ENCODE assay signal across 9 cellular contexts in genomic region chr1:156104861-156105546, GRCh38. TPM values are rescaled to one million over a fixed set of nuclear protein-coding genes. Genes with fewer than 3 reads are reported as not detected.
DNase-seq lines count a peak whose midpoint lies in the region; ATAC-seq, FAIRE-seq and TF ChIP-seq lines count a peak whose summit lies in the region.
"Had no signal": no experiment of that assay in that cellular context is flagged by ENCODE, and none has a peak within 500 bp of the region (broad histone marks: within the 10 kb centered on the region; RNA-seq: fewer than 3 reads in every experiment).

No MANE protein-coding gene starts in this region.

- no peaks in the 10 kb centered on the region for H3K36me3 Mint-ChIP-seq in activated T-cell treated with anti-CD3 and anti-CD28 coated beads, Interleukin-2, amount 50 U/mL, for 72 hours (ENCODE audit: insufficient read depth in 2 of 2)

- H3K4me1 Mint-ChIP-seq in activated T-cell treated with anti-CD3 and anti-CD28 coated beads, Interleukin-2, amount 50 U/mL, for 72 hours (ENCODE audit: low read depth) = peaks cover 89% of the 10 kb centered on the region

- peak overlapping the region; percentile 84 to 98 for H3K4me3 Mint-ChIP-seq in activated T-cell treated with anti-CD3 and anti-CD28 coated beads, Interleukin-2, amount 50 U/mL, for 72 hours

- H3K4me1 ChIP-seq in GM23248 (ENCODE audit: insufficient read depth) = peaks cover 49% of the 10 kb centered on the region
- peaks cover 0 to 72% of the 10 kb centered on the region in 2 donors for H3K4me1 ChIP-seq in right atrium auricular region
- peaks cover 16 to 31% of the 10 kb centered on the region in 2 donors for H3K4me1 ChIP-seq in small intestine (ENCODE audit: control insufficient read depth in 2 of 2, insufficient read depth in 1 of 2, low read depth in 1 of 2, low read length in 1 of 2)

- no peak for ATAC-seq in activated T-cell treated with anti-CD3 and anti-CD28 coated beads, Interleukin-2, amount 50 U/mL, for 72 hours (replicated peaks in 1 of 2)
- ATAC-seq in HG03520 (IDR thresholded peaks at IDR 0.05; ENCODE audit: unreplicated experiment) (no peak), GM21526 (IDR thresholded peaks at IDR 0.05; ENCODE audit: low FRiP score, unreplicated experiment) (no peak)

- H3K27me3 Mint-ChIP-seq in activated T-cell treated with anti-CD3 and anti-CD28 coated beads, Interleukin-2, amount 50 U/mL, for 72 hours (ENCODE audit: low read depth) = no peaks in the 10 kb centered on the region

- H3K4me2 ChIP-seq in GM23248 (ENCODE audit: unreplicated experiment) = peak overlapping the region; percentile 77

- H3K27ac ChIP-seq in GM23248 (peak overlapping the region; percentile 99), right atrium auricular region (peak overlapping the region; percentile 95 to 99), small intestine (ENCODE audit: low read depth in 1 of 2, low read length in 1 of 2) (peak overlapping the region; percentile 28 to 86)

- H3K9me2 ChIP-seq in GM23248 (ENCODE audit: insufficient read depth) = no peaks in the 10 kb centered on the region

- DNase-seq in GM23248 (peak; percentile 92), right atrium auricular region (ENCODE audit: low spot score) (no peak), small intestine (no peak), NCI-H2081 treated with DMSO at 0.1 percent for 48 hours (lab: John Stamatoyannopoulos, UW) (no peak), DMS153 (lab: John Stamatoyannopoulos, UW) (no peak)
- DNase-seq in activated T-cell treated with anti-CD3 and anti-CD28 coated beads, Interleukin-2, amount 50 U/mL, for 72 hours = no peak

- peak overlapping the region; percentile 30; the same call in 1 of the 2 replicates for H2AFZ ChIP-seq in GM23248

- H3K79me2 ChIP-seq in GM23248 (ENCODE audit: insufficient read depth) = peaks cover 15% of the 10 kb centered on the region

- H3K4me3 ChIP-seq in GM23248 (peak overlapping the region; percentile 52), right atrium auricular region (peak overlapping the region in 1 of 2 donors; percentile 44), small intestine (ENCODE audit: low read depth in 1 of 2, low read length in 2 of 2) (no peak overlapping the region)

- in situ Hi-C loops in GM23248 (cut with MboI) = no loop called here

- H3K27me3 ChIP-seq in GM23248 (replicated peaks; ENCODE audit: insufficient read depth) (no peaks in the 10 kb centered on the region), right atrium auricular region (no peaks in the 10 kb centered on the region), small intestine (ENCODE audit: control insufficient read depth in 2 of 2, insufficient read depth in 2 of 2, low read length in 2 of 2) (no peaks in the 10 kb centered on the region)

- no peaks in the 10 kb centered on the region for H3K36me3 ChIP-seq in GM23248 (ENCODE audit: low read depth)
- no peaks in the 10 kb centered on the region for H3K36me3 ChIP-seq in right atrium auricular region
- H3K36me3 ChIP-seq in small intestine (ENCODE audit: control insufficient read depth in 2 of 2, insufficient read depth in 2 of 2, low read length in 2 of 2) = no peaks in the 10 kb centered on the region

- H3K9me3 ChIP-seq in GM23248 (ENCODE audit: low read depth) (no peaks in the 10 kb centered on the region), right atrium auricular region (no peaks in the 10 kb centered on the region), small intestine (ENCODE audit: control insufficient read depth, low read depth) (no peaks in the 10 kb centered on the region)

- FAIRE-seq in small intestine (lab: Jason Lieb, UNC) = no peak
- FAIRE-seq: islet of Langerhans had no signal

- TF ChIP-seq CTCF in right atrium auricular region (IDR thresholded peaks at IDR 0.05) = no peak

- H4K20me1 ChIP-seq in GM23248 (ENCODE audit: insufficient read depth) = no peaks in the 10 kb centered on the region

- WGBS in GM23248 (ENCODE audit: low coverage in 1 of 2, low lambda C conversion rate in 2 of 2, missing lambda C conversion rate in 2 of 2), 2 experiments = 18 to 22% methylated on average over 7 to 8 of the region's 8 CpGs
- 56 to 69% (median 66%) methylated on average over 8 of the region's 8 CpGs for WGBS in small intestine, 3 donors

- peak overlapping the region; percentile 78 for H3K27ac Mint-ChIP-seq in activated T-cell treated with anti-CD3 and anti-CD28 coated beads, Interleukin-2, amount 50 U/mL, for 72 hours

- H3K9me3 Mint-ChIP-seq in activated T-cell treated with anti-CD3 and anti-CD28 coated beads, Interleukin-2, amount 50 U/mL, for 72 hours = no peaks in the 10 kb centered on the region

- peaks cover 9% of the 10 kb centered on the region for H3F3A ChIP-seq in GM23248 (ENCODE audit: insufficient read depth)

- peak overlapping the region; percentile 97 for H3K9ac ChIP-seq in GM23248

RNA-seq across cellular contexts. Expression of gene LMNA, which starts 9.5 kb away (rescaled TPM):
- total RNA-seq in GM23248 (2014; rRNA removed; shearing (Covaris generic)) = 1,219 and 1,322 TPM in 2 replicates
- polyA plus RNA-seq in GM23248 (2016; fragmentation: Nextera tagmentation; extraction: Ambion mirVana) (1,230 and 1,270 TPM in 2 replicates), small intestine (100 to 1,000 TPM in 2 of 3 donors, 10 to 100 TPM in 1; 89.7 to 168 (median 101) TPM)
- total RNA-seq in activated T-cell treated with anti-CD3 and anti-CD28 coated beads, Interleukin-2, amount 50 U/mL, for 72 hours = 100 to 1,000 TPM; 125 to 159 TPM
- 100 to 1,000 TPM; 258 to 273 TPM for total RNA-seq in right atrium auricular region

RNA-seq across cellular contexts. Expression of gene MEX3A, which starts 22.7 kb away (rescaled TPM):
- total RNA-seq in GM23248 (2014; rRNA removed; shearing (Covaris generic)) = 0.13 and 0.22 TPM in 2 replicates
- polyA plus RNA-seq in GM23248 (2016; fragmentation: Nextera tagmentation; extraction: Ambion mirVana) (0.05 TPM in 2 replicates), small intestine (1 to 10 TPM in 1 of 3 donors, under 1 TPM in 2; under 0.01 to 1.5 (median 0.22) TPM)
- total RNA-seq in activated T-cell treated with anti-CD3 and anti-CD28 coated beads, Interleukin-2, amount 50 U/mL, for 72 hours = under 1 TPM; 0.31 to 0.97 TPM
- total RNA-seq in right atrium auricular region = under 1 TPM; 0.15 to 0.47 TPM

RNA-seq across cellular contexts. Expression of gene RAB25, which starts 44.0 kb away (rescaled TPM):
- not detected in 2 replicates for total RNA-seq in GM23248 (2014; rRNA removed; shearing (Covaris generic))
- not detected in 2 replicates for polyA plus RNA-seq in GM23248 (2016; fragmentation: Nextera tagmentation; extraction: Ambion mirVana)
- under 1 TPM; 0.53 to 0.95 TPM for total RNA-seq in activated T-cell treated with anti-CD3 and anti-CD28 coated beads, Interleukin-2, amount 50 U/mL, for 72 hours
- under 1 TPM in 1 of 2 donors, not detected in 1; 0.98 TPM for total RNA-seq in right atrium auricular region
- 100 to 1,000 TPM; 140 to 216 (median 140) TPM for polyA plus RNA-seq in small intestine

RNA-seq across cellular contexts. Expression of gene SEMA4A, which starts 48.4 kb away (rescaled TPM):
- 1.1 TPM in 1 of 2 replicates, not detected in the other for total RNA-seq in GM23248 (2014; rRNA removed; shearing (Covaris generic))
- polyA plus RNA-seq in GM23248 (2016; fragmentation: Nextera tagmentation; extraction: Ambion mirVana) (0.35 and 0.51 TPM in 2 replicates), small intestine (1 to 10 TPM in 2 of 3 donors, under 1 TPM in 1; 0.89 to 1.9 (median 1.7) TPM)
- 10 to 100 TPM; 63.7 to 80.3 TPM for total RNA-seq in activated T-cell treated with anti-CD3 and anti-CD28 coated beads, Interleukin-2, amount 50 U/mL, for 72 hours
- total RNA-seq in right atrium auricular region = 1 to 10 TPM; 2.0 to 4.2 TPM

RNA-seq across cellular contexts. Expression of gene LAMTOR2, which starts 50.4 kb away (rescaled TPM):
- 41.3 and 52.7 TPM in 2 replicates for total RNA-seq in GM23248 (2014; rRNA removed; shearing (Covaris generic))
- polyA plus RNA-seq in GM23248 (2016; fragmentation: Nextera tagmentation; extraction: Ambion mirVana) = 140 and 143 TPM in 2 replicates
- 10 to 100 TPM; 58.7 to 61.8 TPM for total RNA-seq in activated T-cell treated with anti-CD3 and anti-CD28 coated beads, Interleukin-2, amount 50 U/mL, for 72 hours
- total RNA-seq in right atrium auricular region = 10 to 100 TPM; 46.1 to 50.7 TPM
- polyA plus RNA-seq in small intestine = 100 to 1,000 TPM; 132 to 226 (median 165) TPM
